15 cellular contexts compared by ENCODE assay signal in genomic region chr2:14675489-14675888, GRCh38.
DNase-seq lines count a peak whose midpoint lies in the region; TF ChIP-seq lines count a peak whose summit lies in the region.
"Had no signal": no experiment of that assay in that cellular context is flagged by ENCODE, and none has a peak within 500 bp of the region (broad histone marks: within the 10 kb centered on the region; RNA-seq: fewer than 3 reads in every experiment).

No MANE protein-coding gene starts in this region.

- CTCF ChIA-PET in GM10248 (lab: Yijun Ruan, JAX): interaction anchor here (0.9 to 5.3 kb wide), 2 partner anchors 11 kb away, joined by 3 to 31 read pairs; no protein-coding TSS in a partner anchor

- no peak for TF ChIP-seq CTCF in GM10248 (IDR thresholded peaks at IDR 0.05; ENCODE audit: control extremely low read depth, extremely low read depth, low read depth, missing control alignments)

- DNase-seq in NCI-H748 (lab: John Stamatoyannopoulos, UW; ENCODE audit: unreplicated experiment) (peak; percentile 36), NCI-H748 treated with DMSO at 0.1 percent for 48 hours (lab: John Stamatoyannopoulos, UW) (no peak), NCI-H69 (lab: John Stamatoyannopoulos, UW) (peak; percentile 70), ecto neural progenitor cell (ENCODE audit: low spot score) (peak; percentile 51), retina (peak; percentile 15), GM10248 (ENCODE audit: extremely low spot score) (no peak), NOMO-1 treated with DMSO at 0.1 percent for 48 hours (lab: John Stamatoyannopoulos, UW; ENCODE audit: unreplicated experiment) (no peak)
- DNase-seq: ACHN; C1 segment of cervical spinal cord; Calu3; CD4-positive, alpha-beta T cell; DMS153; DMS79 treated with DMSO at 0.1 percent for 48 hours; EL; H9 had no signal

- POLR2A ChIA-PET in GM10248 (lab: Yijun Ruan, JAX): no interaction called here

Comparison
In these comparisons a context has a peak if more than half of its experiments do, and no peak if none do; other contexts are left out.
1. DNase-seq: peak in NCI-H748 (single experiment), NCI-H69 (single experiment), ecto neural progenitor cell (single experiment) and retina (single experiment); none in NCI-H748 treated with DMSO at 0.1 percent for 48 hours (single experiment), GM10248 (single experiment) and NOMO-1 treated with DMSO at 0.1 percent for 48 hours (single experiment).